Comparison of ENCODE assay signal across 19 cellular contexts in the genomic region with DNA sequence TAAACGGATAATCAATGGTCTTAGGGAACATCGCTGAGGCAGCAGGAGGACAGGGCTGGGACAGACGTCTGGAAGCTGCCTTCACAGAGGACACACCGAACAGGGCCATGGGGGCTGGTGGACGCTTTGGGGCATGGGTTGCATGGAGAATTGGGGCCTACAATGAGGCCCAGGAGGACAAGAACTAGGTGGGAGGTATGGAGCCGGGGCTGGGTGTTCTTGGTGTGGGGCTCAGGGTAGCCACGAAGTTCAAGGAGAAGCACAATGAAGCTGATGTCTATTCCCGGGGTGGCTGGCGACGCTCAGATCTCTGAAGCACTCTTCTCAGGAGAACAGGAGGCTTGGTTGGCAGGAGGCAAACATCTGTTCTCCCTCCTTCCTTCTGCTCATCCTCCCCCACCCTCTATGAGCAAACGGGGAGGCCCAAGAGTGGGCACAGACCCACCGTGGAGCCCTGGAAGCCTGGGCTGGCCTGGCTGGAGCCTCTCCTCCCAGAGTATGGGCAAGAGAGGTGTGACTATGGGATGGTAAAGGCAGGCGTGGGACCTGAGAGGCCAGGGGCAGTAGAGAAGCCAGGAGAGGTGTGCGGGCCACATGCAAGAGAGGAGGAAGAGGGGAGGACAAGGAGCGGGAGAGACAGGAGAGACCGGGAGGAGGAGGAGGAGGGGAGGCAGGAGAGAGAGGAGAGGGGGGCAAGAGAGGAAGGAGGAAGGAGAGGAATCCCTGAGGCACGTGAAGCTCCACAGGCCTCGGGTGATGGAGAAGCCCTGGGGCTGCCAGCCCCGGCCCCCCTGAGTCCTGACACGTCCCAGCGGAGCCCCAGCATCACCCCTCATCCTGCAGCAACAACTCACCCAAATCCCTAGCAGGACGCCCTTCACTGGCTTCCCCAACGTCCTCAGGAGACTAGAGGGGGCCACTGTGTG.
DNase-seq lines count a peak whose midpoint lies in the region; ATAC-seq, FAIRE-seq and TF ChIP-seq lines count a peak whose summit lies in the region.
"Had no signal": no experiment of that assay in that cellular context is flagged by ENCODE, and none has a peak within 500 bp of the region (broad histone marks: within the 10 kb centered on the region; RNA-seq: fewer than 3 reads in every experiment).

No MANE protein-coding gene starts in this region.

- no CpG with 5 or more reads among the region's 23 CpGs for WGBS in neuronal stem cell (ENCODE audit: extremely low coverage in 2 of 2, insufficient read length in 2 of 2, insufficient replicate concordance in 1 of 2), 2 donors

- no peaks in the 10 kb centered on the region for H3K79me1 ChIP-seq in neuronal stem cell (ENCODE audit: low read depth, low read length)

- H3K9me3 ChIP-seq in BLaER1 (no peaks in the 10 kb centered on the region), neuronal stem cell (replicated peaks in 1 of 2; ENCODE audit: control insufficient read depth in 2 of 2, insufficient read depth in 1 of 2, low read depth in 1 of 2, low read length in 2 of 2) (no peaks in the 10 kb centered on the region)

- no peak for FAIRE-seq in D721Med (lab: Jason Lieb, UNC)
- FAIRE-seq: GM12891 had no signal

- H3K27me3 Mint-ChIP-seq in chondrocyte (ENCODE audit: low read depth): peaks cover 26% of the 10 kb centered on the region

- H3K23ac ChIP-seq in neuronal stem cell (ENCODE audit: low read depth, low read length, poor library complexity): no peak overlapping the region

- H4K20me1 ChIP-seq in BLaER1: no peaks in the 10 kb centered on the region

- H3K18ac ChIP-seq in neuronal stem cell (ENCODE audit: low read length): peak overlapping the region; percentile 57

- H2BK15ac ChIP-seq in neuronal stem cell (ENCODE audit: low read length): peak overlapping the region; percentile 91

- H3K4me2 ChIP-seq in BLaER1 (peak overlapping the region; percentile 88), neuronal stem cell (ENCODE audit: insufficient read depth, low read length, poor library complexity, severe bottlenecking) (no peak overlapping the region)
- H3K4me2 ChIP-seq: GM23338, KMS-11 had no signal

- H2BK12ac ChIP-seq in neuronal stem cell (ENCODE audit: low read length): no peak overlapping the region

- no peak overlapping the region for H2AK5ac ChIP-seq in neuronal stem cell (ENCODE audit: low read depth, low read length)

- TF ChIP-seq CTCF in D721Med (IDR thresholded peaks at IDR 0.05; ENCODE audit: insufficient read depth, missing control alignments) (no peak), chondrocyte (IDR thresholded peaks at IDR 0.05) (no peak)

- H2AFZ ChIP-seq in neuronal stem cell (ENCODE audit: low read length): no peak overlapping the region
- H2AFZ ChIP-seq: GM23338 had no signal

- no peaks in the 10 kb centered on the region for H3K4me1 Mint-ChIP-seq in chondrocyte (ENCODE audit: low read depth)
- H3K4me1 Mint-ChIP-seq: T-cell had no signal

- H3K9me3 Mint-ChIP-seq in chondrocyte (ENCODE audit: low read depth): no peaks in the 10 kb centered on the region
- H3K9me3 Mint-ChIP-seq: GM23338, T-cell had no signal

- H3K4ac ChIP-seq in neuronal stem cell (ENCODE audit: low read length): no peak overlapping the region

- H3K4me1 ChIP-seq in BLaER1 (peaks cover 77% of the 10 kb centered on the region), neuronal stem cell (ENCODE audit: control insufficient read depth in 2 of 2, insufficient read depth in 1 of 2, low read depth in 1 of 2, low read length in 2 of 2) (peaks cover 0 to 7% of the 10 kb centered on the region in 2 donors)

- H2BK5ac ChIP-seq in neuronal stem cell (ENCODE audit: low read length): peak overlapping the region; percentile 29

- H4K91ac ChIP-seq in neuronal stem cell (ENCODE audit: low read depth, low read length, poor library complexity): no peak overlapping the region

- H3K27me3 ChIP-seq in BLaER1: no peaks in the 10 kb centered on the region; the same call in 1 of the 2 replicates
- peaks cover 0 to 10% (median 0%) of the 10 kb centered on the region in 3 experiments for H3K27me3 ChIP-seq in neuronal stem cell (ENCODE audit: control insufficient read depth in 3 of 3, insufficient read depth in 3 of 3, low read depth in 1 of 3, low read length in 3 of 3)

- H3K4me3 ChIP-seq in BLaER1: no peak overlapping the region
- no peak overlapping the region for H3K4me3 ChIP-seq in neuronal stem cell (ENCODE audit: low read length in 2 of 2)
- H3K4me3 ChIP-seq: GM23338 had no signal

- H3K36me3 ChIP-seq in BLaER1 (no peaks in the 10 kb centered on the region), neuronal stem cell (replicated peaks in 1 of 2; ENCODE audit: control insufficient read depth in 2 of 2, insufficient read depth in 2 of 2, low read length in 2 of 2) (no peaks in the 10 kb centered on the region)

- no peak overlapping the region for H4K8ac ChIP-seq in neuronal stem cell (ENCODE audit: low read depth, low read length)

- ATAC-seq in GM18511 (IDR thresholded peaks at IDR 0.05; ENCODE audit: unreplicated experiment): no peak
- ATAC-seq in GM21717 (IDR thresholded peaks at IDR 0.05; ENCODE audit: unreplicated experiment): no peak
- no peak for ATAC-seq in GM18519 (IDR thresholded peaks at IDR 0.05; ENCODE audit: low FRiP score, unreplicated experiment)
- ATAC-seq: GM23338, T-cell had no signal

- no peak overlapping the region for H3K4me3 Mint-ChIP-seq in chondrocyte (ENCODE audit: unreplicated experiment)
- H3K4me3 Mint-ChIP-seq: GM23338, T-cell had no signal

- H3K36me3 Mint-ChIP-seq in chondrocyte (ENCODE audit: low read depth): no peaks in the 10 kb centered on the region
- H3K36me3 Mint-ChIP-seq: T-cell had no signal

- H3K9ac ChIP-seq in BLaER1: peak overlapping the region; percentile 50; the same call in 1 of the 2 replicates
- no peak overlapping the region for H3K9ac ChIP-seq in neuronal stem cell (ENCODE audit: low read depth, low read length, poor library complexity)
- H3K9ac ChIP-seq: KMS-11 had no signal

- H3K27ac ChIP-seq in BLaER1 (peak overlapping the region; percentile 51; the same call in 1 of the 2 replicates), neuronal stem cell (replicated peaks; ENCODE audit: low read length) (no peak overlapping the region)
- H3K27ac ChIP-seq: HL-60, KMS-11 had no signal

- DNase-seq in D721Med (ENCODE audit: insufficient read length, low spot score) (peak; percentile 12), chondrocyte (ENCODE audit: low spot score) (peak; percentile 61), neuronal stem cell (ENCODE audit: low spot score) (no peak), HuH-7.5 (ENCODE audit: low spot score) (no peak)
- DNase-seq: NCI-H1105; NCI-H187; NCI-H510A treated with DMSO at 0.1 percent for 48 hours; NK-92 treated with Interleukin-12 subunit alpha and Interleukin-12 subunit beta, amount 100 ng/mL, for 24 hours; OCI-M1; RPMI8226; T-cell had no signal

- H3K27ac Mint-ChIP-seq in chondrocyte (ENCODE audit: unreplicated experiment): no peak overlapping the region
- H3K27ac Mint-ChIP-seq: GM23338, T-cell had no signal

- H2BK120ac ChIP-seq in neuronal stem cell (ENCODE audit: low read depth, low read length): no peak overlapping the region

- peak overlapping the region; percentile 71 for H3K14ac ChIP-seq in neuronal stem cell (ENCODE audit: low read length)

Comparison
In these comparisons a context has a peak if more than half of its experiments do, and no peak if none do; other contexts are left out.
1. DNase-seq: peak in D721Med (single experiment) and chondrocyte (single experiment); none in neuronal stem cell (single experiment) and HuH-7.5 (single experiment).